ENCODE assay signal across 8 cellular contexts in genomic region chr7:39951943-39952194, GRCh38. TPM values are rescaled to one million over a fixed set of nuclear protein-coding genes. Genes with fewer than 3 reads are reported as not detected.
DNase-seq lines count a peak whose midpoint lies in the region; ATAC-seq, FAIRE-seq and TF ChIP-seq lines count a peak whose summit lies in the region.

No MANE protein-coding gene starts in this region.

- in situ Hi-C loops in gastrocnemius medialis (cut with MboI; ENCODE audit: low sequenced_read_pairs in 4 of 4) = loop anchor here in 2 of 4 donors (10.0 kb wide), 1 partner anchor 103 kb away; no protein-coding TSS in a partner anchor

- intact Hi-C loops in gastrocnemius medialis (cut with DNase I; ENCODE audit: low total_unique reads) = loop anchor here (10.0 kb wide), 1 partner anchor 217 kb away; no protein-coding TSS in a partner anchor

- DNase-seq in WERI-Rb-1 (no peak), fibroblast of villous mesenchyme (ENCODE audit: low read depth) (no peak), gastrocnemius medialis (no peak), NCI-H510A treated with DMSO at 0.1 percent for 48 hours (lab: John Stamatoyannopoulos, UW) (no peak), GM19239 (ENCODE audit: insufficient read length, low spot score) (no peak)

- H3K4me3 ChIP-seq in GM12875 (ENCODE audit: low read depth, low read length) = peak overlapping the region; percentile 87
- peak overlapping the region; percentile 91 for H3K4me3 ChIP-seq in WERI-Rb-1 (ENCODE audit: low read depth, low read length)
- H3K4me3 ChIP-seq in fibroblast of villous mesenchyme (ENCODE audit: low read depth, low read length) = peak overlapping the region; percentile 94
- peak overlapping the region; percentile 76 to 98 (median 87) for H3K4me3 ChIP-seq in gastrocnemius medialis

- no peaks in the 10 kb centered on the region for H3K9me3 ChIP-seq in WERI-Rb-1 (ENCODE audit: severe bottlenecking)
- H3K9me3 ChIP-seq in gastrocnemius medialis = no peaks in the 10 kb centered on the region

- FAIRE-seq in GM19239 (lab: Jason Lieb, UNC) = no peak

- H3K36me3 ChIP-seq in WERI-Rb-1 = peaks cover 23% of the 10 kb centered on the region; the same call in 1 of the 2 replicates
- H3K36me3 ChIP-seq in gastrocnemius medialis = no peaks in the 10 kb centered on the region

- no peak for TF ChIP-seq CTCF in GM12875 (IDR thresholded peaks at IDR 0.05; ENCODE audit: borderline replicate concordance, insufficient read depth, low read depth, low read length)
- no peak for TF ChIP-seq CTCF in WERI-Rb-1 (IDR thresholded peaks at IDR 0.05; ENCODE audit: low read depth, low read length)
- no peak for TF ChIP-seq CTCF in fibroblast of villous mesenchyme (IDR thresholded peaks at IDR 0.05; ENCODE audit: insufficient read depth, low read depth, low read length)
- no peak for TF ChIP-seq CTCF in gastrocnemius medialis (IDR thresholded peaks at IDR 0.05 in 4 of 5, conservative IDR thresholded peaks at IDR 0.05 in 1 of 5)

- H3K27me3 ChIP-seq in WERI-Rb-1 (ENCODE audit: insufficient read depth, low read depth, severe bottlenecking) = no peaks in the 10 kb centered on the region
- no peaks in the 10 kb centered on the region for H3K27me3 ChIP-seq in gastrocnemius medialis

- H3K27ac ChIP-seq in WERI-Rb-1 (peak overlapping the region; percentile 95), gastrocnemius medialis (peak overlapping the region; percentile 89 to 99 (median 94))

- peaks cover 46 to 52% of the 10 kb centered on the region in 2 donors for H3K4me1 ChIP-seq in gastrocnemius medialis

- no peak for ATAC-seq in gastrocnemius medialis
- ATAC-seq in HG02981 (IDR thresholded peaks at IDR 0.05; ENCODE audit: unreplicated experiment) = no peak
- no peak for ATAC-seq in GM18870 (IDR thresholded peaks at IDR 0.05; ENCODE audit: unreplicated experiment)

- no peak for TF ChIP-seq POLR2A in gastrocnemius medialis (IDR thresholded peaks at IDR 0.05)

RNA-seq across cellular contexts. Expression of gene CDK13, which starts 1.8 kb away (rescaled TPM):
- total RNA-seq in fibroblast of villous mesenchyme (73.1 and 82.5 TPM in 2 replicates), gastrocnemius medialis (10 to 100 TPM; 25.0 to 50.8 (median 29.4) TPM)
